ENCODE assay signal across 8 cellular contexts in the genomic region with DNA sequence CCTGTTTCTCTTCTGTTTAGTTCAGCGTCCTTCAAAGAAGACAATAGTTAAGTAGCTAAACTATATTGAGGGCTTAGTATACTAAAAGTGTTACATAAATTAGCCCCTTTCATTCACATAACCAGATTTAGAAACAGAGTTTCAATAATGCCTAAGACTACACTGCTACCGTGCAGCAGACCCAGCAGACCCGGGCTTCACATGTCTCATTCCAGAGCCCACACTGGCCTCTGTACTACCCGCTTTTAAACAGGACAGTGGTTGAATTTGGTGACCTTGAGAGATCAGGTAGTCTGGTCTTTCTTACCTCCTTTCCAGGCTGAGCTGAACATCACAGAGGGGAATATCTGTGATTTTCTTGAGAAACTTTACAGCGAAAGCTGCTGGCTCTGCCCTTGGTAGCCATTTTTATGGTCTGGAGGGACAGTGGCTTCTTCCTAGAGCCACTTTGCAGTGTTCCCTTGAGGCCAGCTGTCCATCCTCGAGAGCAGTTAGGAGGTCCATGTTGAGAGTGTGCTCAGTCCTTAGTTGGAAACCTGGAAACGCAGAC. TPM values are rescaled to one million over a fixed set of nuclear protein-coding genes. Genes with fewer than 3 reads are reported as not detected.
A peak's percentile ranks its signal among the peaks of the same experiment; 100 is the strongest.
DNase-seq lines count a peak whose midpoint lies in the region; TF ChIP-seq lines count a peak whose summit lies in the region.

No MANE protein-coding gene starts in this region.

- H3K36me3 Mint-ChIP-seq in H9 (ENCODE audit: insufficient read depth in 1 of 3, low read depth in 3 of 3): no peaks in the 10 kb centered on the region
- peaks cover 31% of the 10 kb centered on the region for H3K36me3 Mint-ChIP-seq in activated naive CD8-positive, alpha-beta T cell treated with anti-CD3 and anti-CD28 coated beads for 36 hours

- H3K23me2 ChIP-seq in H9 (ENCODE audit: insufficient read length, low read depth, low read length, poor library complexity, severe bottlenecking): no peaks in the 10 kb centered on the region

- H2AFZ ChIP-seq in H9 (ENCODE audit: low read length): no peak overlapping the region

- H3K27me3 ChIP-seq in H9 (ENCODE audit: insufficient read depth, low read length): no peaks in the 10 kb centered on the region
- no peaks in the 10 kb centered on the region for H3K27me3 ChIP-seq in muscle layer of duodenum (ENCODE audit: low read depth, low read length)

- H2BK120ac ChIP-seq in H9 (ENCODE audit: low read depth, low read length, poor library complexity, severe bottlenecking): no peak overlapping the region

- DNase-seq in AG10803 (ENCODE audit: low read depth) (no peak), H9 (no peak), UCSD-AML1 (lab: John Stamatoyannopoulos, UW; ENCODE audit: unreplicated experiment) (no peak), NCI-H446 treated with DMSO at 0.1 percent for 48 hours (lab: John Stamatoyannopoulos, UW) (no peak), NCI-H446 (lab: John Stamatoyannopoulos, UW) (no peak)
- no peak for DNase-seq in activated naive CD8-positive, alpha-beta T cell treated with anti-CD3 and anti-CD28 coated beads for 36 hours
- no peak for DNase-seq in stimulated activated CD4-positive, alpha-beta T cell treated with anti-CD3 and anti-CD28 coated beads, Interleukin-2, amount 100 ng/mL, for 48 hours

- no peak overlapping the region; a peak in 1 of 7 replicates for H3K27ac Mint-ChIP-seq in H9
- peak overlapping the region; percentile 99 for H3K27ac Mint-ChIP-seq in activated naive CD8-positive, alpha-beta T cell treated with anti-CD3 and anti-CD28 coated beads for 36 hours

- no CpG with 5 or more reads among the region's 7 CpGs for WGBS in H9 (ENCODE audit: extremely low coverage, insufficient read length, low lambda C conversion rate)

- no peaks in the 10 kb centered on the region for H3K9me3 ChIP-seq in H9 (ENCODE audit: control insufficient read depth, low read depth, low read length)
- no peaks in the 10 kb centered on the region for H3K9me3 ChIP-seq in muscle layer of duodenum (ENCODE audit: control insufficient read depth in 1 of 2, low read length in 2 of 2)

- H3K4me3 Mint-ChIP-seq in H9: no peak overlapping the region
- H3K4me3 Mint-ChIP-seq in activated naive CD8-positive, alpha-beta T cell treated with anti-CD3 and anti-CD28 coated beads for 36 hours: peak overlapping the region; percentile 65

- H3K23ac ChIP-seq in H9 (ENCODE audit: insufficient read length, low read depth, low read length): no peak overlapping the region

- peaks cover 0 to 13% of the 10 kb centered on the region in 2 donors for H3K36me3 ChIP-seq in muscle layer of duodenum (ENCODE audit: control insufficient read depth in 1 of 2, insufficient read depth in 2 of 2, low read length in 2 of 2)

- H3K27ac ChIP-seq in H9 (ENCODE audit: insufficient read length, low read depth, low read length) (no peak overlapping the region), muscle layer of duodenum (ENCODE audit: low read length) (peak overlapping the region; percentile 92)

- no peak overlapping the region for H3T11ph ChIP-seq in H9 (ENCODE audit: low read length)

- H4K20me1 ChIP-seq in H9 (ENCODE audit: control insufficient read depth, insufficient read depth, insufficient read length): no peaks in the 10 kb centered on the region

- no peak overlapping the region for H4K8ac ChIP-seq in H9 (replicated peaks; ENCODE audit: insufficient read length, low read depth, low read length)

- H2AK5ac ChIP-seq in H9 (ENCODE audit: insufficient read length, low read length): no peak overlapping the region

- peaks cover 18 to 19% of the 10 kb centered on the region in 2 experiments for H3K4me1 Mint-ChIP-seq in H9
- H3K4me1 Mint-ChIP-seq in activated naive CD8-positive, alpha-beta T cell treated with anti-CD3 and anti-CD28 coated beads for 36 hours: peaks cover 90% of the 10 kb centered on the region

- H3K79me2 ChIP-seq in H9 (ENCODE audit: insufficient read depth, low read length): no peaks in the 10 kb centered on the region

- no peak overlapping the region for H3K4me2 ChIP-seq in H9 (ENCODE audit: insufficient read depth, insufficient read length, low read length)

- H3K27me3 Mint-ChIP-seq in H9 (ENCODE audit: low read depth): no peaks in the 10 kb centered on the region
- no peaks in the 10 kb centered on the region for H3K27me3 Mint-ChIP-seq in activated naive CD8-positive, alpha-beta T cell treated with anti-CD3 and anti-CD28 coated beads for 36 hours

- H4K91ac ChIP-seq in H9 (ENCODE audit: insufficient read length, low read depth, low read length): no peak overlapping the region

- H3K4me1 ChIP-seq in H9 (ENCODE audit: insufficient read depth, low read length) (no peaks in the 10 kb centered on the region; the same call in 1 of the 2 replicates), muscle layer of duodenum (ENCODE audit: control insufficient read depth in 1 of 2, insufficient read depth in 2 of 2, low read length in 2 of 2) (peaks cover 85 to 86% of the 10 kb centered on the region in 2 donors)

- H3K9ac ChIP-seq in H9 (ENCODE audit: extremely low read depth, insufficient read length, low read length): no peak overlapping the region

- no peak overlapping the region for H4K5ac ChIP-seq in H9 (ENCODE audit: insufficient read length, low read depth, low read length)

- TF ChIP-seq CTCF in AG10803 (conservative IDR thresholded peaks at IDR 0.05; ENCODE audit: low read length): no peak
- TF ChIP-seq CTCF in H9 (conservative IDR thresholded peaks at IDR 0.05): no peak

- H2BK20ac ChIP-seq in H9 (ENCODE audit: low read depth, low read length, poor library complexity, severe bottlenecking): no peak overlapping the region

- H3K9me3 Mint-ChIP-seq in H9: no peaks in the 10 kb centered on the region
- H3K9me3 Mint-ChIP-seq in activated naive CD8-positive, alpha-beta T cell treated with anti-CD3 and anti-CD28 coated beads for 36 hours: no peaks in the 10 kb centered on the region

- peak overlapping the region; percentile 64; the same call in 1 of the 2 replicates for H3K14ac ChIP-seq in H9 (ENCODE audit: insufficient read depth, low read length)

- H3K4ac ChIP-seq in H9 (ENCODE audit: low read depth, low read length): no peak overlapping the region

- H3K56ac ChIP-seq in H9 (ENCODE audit: insufficient read length, low read depth, low read length): no peak overlapping the region

- no peak overlapping the region for H2BK5ac ChIP-seq in H9 (ENCODE audit: insufficient read length, low read length)

- no peak overlapping the region for H2BK12ac ChIP-seq in H9 (ENCODE audit: insufficient read length, low read depth, low read length)

- H3K4me3 ChIP-seq in AG10803 (ENCODE audit: low read length) (peak overlapping the region; percentile 15), muscle layer of duodenum (ENCODE audit: low read depth in 1 of 2, low read length in 2 of 2) (peak overlapping the region; percentile 26 to 47)

- H3K18ac ChIP-seq in H9 (ENCODE audit: insufficient read length, low read depth, low read length): peak overlapping the region; percentile 78

- H2BK15ac ChIP-seq in H9 (ENCODE audit: low read depth, low read length): no peak overlapping the region

- no peaks in the 10 kb centered on the region for H3K79me1 ChIP-seq in H9 (ENCODE audit: insufficient read depth, low read depth, low read length, poor library complexity, severe bottlenecking)

RNA-seq across cellular contexts. Expression of a gene that starts 56.5 kb away (rescaled TPM):
- total RNA-seq in H9 (2021): 3.4 and 3.9 TPM in 2 replicates
- 1 to 10 TPM; 3.7 to 4.5 TPM for total RNA-seq in activated naive CD8-positive, alpha-beta T cell treated with anti-CD3 and anti-CD28 coated beads for 36 hours
